ENCODE assay signal across 26 cellular contexts in the genomic region with DNA sequence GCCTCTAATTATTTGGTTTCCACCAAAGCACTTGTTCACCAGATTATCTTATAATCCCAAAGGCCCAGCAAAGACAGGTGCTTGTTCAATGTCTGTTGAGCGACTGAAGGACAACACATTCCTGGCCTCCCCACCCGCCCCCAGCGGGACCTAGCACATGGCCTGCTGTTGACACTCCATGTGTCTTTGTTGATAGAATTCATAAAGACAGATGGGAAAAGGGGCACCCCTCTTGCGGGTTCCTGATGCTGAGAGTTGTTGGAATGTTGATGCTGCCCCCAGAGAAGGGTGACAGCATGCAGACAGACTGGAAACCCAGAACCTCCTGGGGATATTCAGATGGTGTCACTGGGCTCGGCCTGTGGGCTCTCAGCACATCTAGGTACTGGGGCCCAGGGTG. TPM values are rescaled to one million over a fixed set of nuclear protein-coding genes. Genes with fewer than 3 reads are reported as not detected.
"Had no signal": no experiment of that assay in that cellular context is flagged by ENCODE, and none has a peak within 500 bp of the region (broad histone marks: within the 10 kb centered on the region; RNA-seq: fewer than 3 reads in every experiment).

No MANE protein-coding gene starts in this region.

- H3K4me1 ChIP-seq: SJCRH30 had no signal

- DNase-seq: NCI-H1092, NCI-H1105, NCI-H1417 treated with DMSO at 0.1 percent for 48 hours, NCI-H1436 treated with DMSO at 0.1 percent for 48 hours, NCI-H1694 treated with DMSO at 0.1 percent for 48 hours, NCI-H187 treated with DMSO at 0.1 percent for 48 hours, NCI-H2029, NCI-H2081, NCI-H226, NCI-H446 treated with DMSO at 0.1 percent for 48 hours, NCI-H510A, NCI-H526 treated with DMSO at 0.1 percent for 48 hours, NCI-H774, SIG-M5, SJCRH30 had no signal

- FAIRE-seq: RCC 7860 had no signal

- H3K4me3 ChIP-seq: PC-9, SJCRH30, SK-N-MC had no signal

- H3K4me2 ChIP-seq: KMS-11, PC-9 had no signal

- ATAC-seq: SK-N-SH treated with all-trans-retinoic acid at 6 μM for 48 hours had no signal

- H3K9me3 ChIP-seq: SJCRH30 had no signal

- H3K9ac ChIP-seq: KMS-11 had no signal

- H3K36me3 ChIP-seq: SJCRH30 had no signal

- H3K27ac ChIP-seq: KMS-11, PC-9, RWPE1, SJCRH30, SK-N-MC had no signal

- H2AFZ ChIP-seq: PC-9 had no signal

RNA-seq across cellular contexts. Expression of a gene that starts 36.9 kb away (rescaled TPM):
- total RNA-seq: LHCN-M2, MCF 10A, PC-9, RPMI7951, SJCRH30, SK-MEL-5 had no signal

RNA-seq across cellular contexts. Expression of a gene that starts 49.2 kb away (rescaled TPM):
- total RNA-seq: OCI-LY7, SJCRH30, SK-MEL-5 had no signal
